Comparison of ENCODE assay signal across 8 cellular contexts in genomic region chr3:52770581-52771333, GRCh38. TPM values are rescaled to one million over a fixed set of nuclear protein-coding genes. Genes with fewer than 3 reads are reported as not detected.
DNase-seq lines count a peak whose midpoint lies in the region; ATAC-seq and TF ChIP-seq lines count a peak whose summit lies in the region.

Gene NEK4, minus strand, starts transcription at chr3:52770940. Its CDS starts 194 bp downstream, at chr3:52770746.

- H2AFZ ChIP-seq in SK-N-SH (ENCODE audit: low read depth): peak within 1 kb of the TSS; percentile 95

- POLR2A ChIA-PET in GM10248 (lab: Yijun Ruan, JAX): no interaction called here
- POLR2A ChIA-PET in SK-N-SH (lab: Yijun Ruan, JAX): interaction anchor here (0.7 to 1.0 kb wide), 4 partner anchors 9 to 61 kb away, joined by 3 to 6 read pairs (median 6); no protein-coding TSS in a partner anchor

- TF ChIP-seq EP300 in SK-N-SH (IDR thresholded peaks at IDR 0.05; ENCODE audit: borderline replicate concordance in 1 of 2, low read depth in 1 of 2, low read length in 1 of 2): no peak
- TF ChIP-seq EP300 in suprapubic skin (IDR thresholded peaks at IDR 0.05): no peak

- DNase-seq in GM10248 (ENCODE audit: extremely low spot score) (peak; percentile 97), NCI-H1092 (lab: John Stamatoyannopoulos, UW) (peak; percentile 82), SK-N-SH (peak; percentile 97), glomerular endothelial cell (ENCODE audit: extremely low read depth, low read depth, low spot score) (peak; percentile 44), occipital lobe (lab: John Stamatoyannopoulos, UW) (peak; percentile 91), suprapubic skin (ENCODE audit: low spot score in 2 of 2) (peak; percentile 93 to 94)
- DNase-seq in activated naive CD4-positive, alpha-beta T cell treated with anti-CD3 and anti-CD28 coated beads, Interleukin-2, amount 50 U/mL, for 16 hours: peak; percentile 81

- TF ChIP-seq POLR2A in suprapubic skin (IDR thresholded peaks at IDR 0.05): peak in 1 of 2 donors; percentile 33

- H4K20me1 ChIP-seq in SK-N-SH (ENCODE audit: insufficient read depth): no peaks in the 10 kb centered on the region

- H3K36me3 ChIP-seq in SK-N-SH (replicated peaks in 1 of 2; ENCODE audit: control insufficient read depth in 1 of 2, insufficient read depth in 2 of 2, low read length in 1 of 2): peaks cover 11 to 13% of the 10 kb centered on the region in 2 experiments
- H3K36me3 ChIP-seq in suprapubic skin: peaks cover 20% of the 10 kb centered on the region

- peak within 1 kb of the TSS; percentile 87 for H3K4me2 ChIP-seq in SK-N-SH

- H3K9me2 ChIP-seq in SK-N-SH: no peaks in the 10 kb centered on the region

- 1% methylated on average over 20 of the region's 62 CpGs for WGBS in SK-N-SH (ENCODE audit: low lambda C conversion rate)
- WGBS in suprapubic skin: 0% methylated on average over 17 of the region's 62 CpGs

- H3K4me1 ChIP-seq in SK-N-SH (ENCODE audit: control insufficient read depth in 1 of 2, insufficient read depth in 2 of 2, low read depth in 1 of 2, low read length in 1 of 2): peaks cover 0 to 13% of the 10 kb centered on the region in 2 experiments; a peak in 2 of 4 replicates
- H3K4me1 ChIP-seq in suprapubic skin: peaks cover 14% of the 10 kb centered on the region

- no peaks in the 10 kb centered on the region for H3F3A ChIP-seq in SK-N-SH (replicated peaks; ENCODE audit: insufficient read depth)

- peak within 1 kb of the TSS; percentile 31 to 87; a peak in 3 of 4 replicates for H3K27ac ChIP-seq in SK-N-SH (ENCODE audit: low read depth in 2 of 2, low read length in 1 of 2)
- peak within 1 kb of the TSS; percentile 30 for H3K27ac ChIP-seq in suprapubic skin

- ATAC-seq in HG02588 (IDR thresholded peaks at IDR 0.05; ENCODE audit: unreplicated experiment): peak; percentile 96

- TF ChIP-seq CTCF in GM10248 (IDR thresholded peaks at IDR 0.05; ENCODE audit: control extremely low read depth, extremely low read depth, low read depth, missing control alignments) (no peak), SK-N-SH (IDR thresholded peaks at IDR 0.05) (0 out of 2 replicates have a peak, but pooled peaks have one; percentile 13), suprapubic skin (IDR thresholded peaks at IDR 0.05) (peak in 1 of 2 donors; percentile 18)

- H3K79me2 ChIP-seq in SK-N-SH (ENCODE audit: insufficient read depth): peaks cover 29% of the 10 kb centered on the region

- H3K4me3 ChIP-seq in SK-N-SH (ENCODE audit: low read depth in 2 of 2, low read length in 1 of 2): peak within 1 kb of the TSS; percentile 70 to 77
- H3K4me3 ChIP-seq in suprapubic skin: peak within 1 kb of the TSS; percentile 71

- no peak for TF ChIP-seq RAD21 in SK-N-SH (IDR thresholded peaks at IDR 0.05; ENCODE audit: low read length)

- CTCF ChIA-PET in GM10248 (lab: Yijun Ruan, JAX): interaction anchor here (0.6 to 1.5 kb wide), 2 partner anchors 8 to 14 kb away, joined by 3 to 6 read pairs; no protein-coding TSS in a partner anchor
- CTCF ChIA-PET in SK-N-SH (lab: Yijun Ruan, JAX): no interaction called here

- H3K9me3 ChIP-seq in SK-N-SH (no peaks in the 10 kb centered on the region), suprapubic skin (no peaks in the 10 kb centered on the region)

- H3K27me3 ChIP-seq in SK-N-SH (ENCODE audit: insufficient read depth): no peaks in the 10 kb centered on the region
- H3K27me3 ChIP-seq in suprapubic skin: no peaks in the 10 kb centered on the region

- H3K9ac ChIP-seq in SK-N-SH: peak within 1 kb of the TSS; percentile 66

TF ChIP-seq in SK-N-SH, 30 proteins besides CTCF, POLR2A, EP300 and RAD21 (continues in another document):
- peak; percentile 84; the same call in 1 of the 2 replicates for TF ChIP-seq SIN3A (IDR thresholded peaks at IDR 0.05; ENCODE audit: borderline replicate concordance, low read depth, low read length)
- TF ChIP-seq USF1 (IDR thresholded peaks at IDR 0.05; ENCODE audit: borderline replicate concordance, low read depth): no peak
- TF ChIP-seq NFIC (IDR thresholded peaks at IDR 0.05; ENCODE audit: borderline replicate concordance): no peak
- peak; percentile 93 for TF ChIP-seq TAF1 (IDR thresholded peaks at IDR 0.05; ENCODE audit: borderline replicate concordance, low read depth, low read length)
- no peak for TF ChIP-seq FOXJ3 (CRISPR knock-in tag; IDR thresholded peaks at IDR 0.05)
- no peak for TF ChIP-seq RXRA (IDR thresholded peaks at IDR 0.05; ENCODE audit: borderline replicate concordance, low read depth)
- TF ChIP-seq CHD2 (IDR thresholded peaks at IDR 0.05; ENCODE audit: low read length, partially characterized antibody): peak; percentile 59
- peak; percentile 29; the same call in 1 of the 2 replicates for TF ChIP-seq ELF1 (IDR thresholded peaks at IDR 0.05)
- TF ChIP-seq YY1 (IDR thresholded peaks at IDR 0.05; ENCODE audit: low read depth): peak; percentile 13; the same call in 1 of the 2 replicates
- TF ChIP-seq JUND (IDR thresholded peaks at IDR 0.05): no peak
- no peak for TF ChIP-seq GATA2 (CRISPR knock-in tag; IDR thresholded peaks at IDR 0.05)
- no peak for TF ChIP-seq PBX3 (IDR thresholded peaks at IDR 0.05)
- TF ChIP-seq POLR2AphosphoS5 (IDR thresholded peaks at IDR 0.05; ENCODE audit: low read depth, low read length): peak; percentile 97
- TF ChIP-seq TEAD4 (IDR thresholded peaks at IDR 0.05; ENCODE audit: borderline replicate concordance, insufficient read depth): no peak
- no peak for TF ChIP-seq ZBTB33 (IDR thresholded peaks at IDR 0.05; ENCODE audit: borderline replicate concordance, low read depth)
- TF ChIP-seq NRF1 (IDR thresholded peaks at IDR 0.05; ENCODE audit: low read depth, low read length): peak; percentile 80
- TF ChIP-seq RCOR1 (IDR thresholded peaks at IDR 0.05; ENCODE audit: low read length): no peak
- no peak for TF ChIP-seq FOXM1 (IDR thresholded peaks at IDR 0.05; ENCODE audit: low read depth)
- peak; percentile 85 for TF ChIP-seq MXI1 (IDR thresholded peaks at IDR 0.05; ENCODE audit: low read depth, low read length)
- no peak for TF ChIP-seq RFX5 (IDR thresholded peaks at IDR 0.05; ENCODE audit: low read length)

RNA-seq across cellular contexts. Expression of gene NEK4, which starts in this region (rescaled TPM):
- 8.8 and 9.3 TPM in 2 replicates for polyA plus RNA-seq in SK-N-SH (2012; rRNA removed)
- polyA plus RNA-seq in SK-N-SH (2012; cell fraction: cytosol; rRNA removed): 8.5 and 10.0 TPM in 2 replicates
- polyA plus RNA-seq in SK-N-SH (2012; cell fraction: nucleus; rRNA removed): 10.4 and 15.5 TPM in 2 replicates
- total RNA-seq in glomerular endothelial cell: 6.3 and 13.7 TPM in 2 replicates
- 46.0 TPM for total RNA-seq in occipital lobe
- 10 to 100 TPM; 12.3 to 20.6 (median 15.5) TPM for total RNA-seq in suprapubic skin

Comparison
In these comparisons a context has a peak if more than half of its experiments do, and no peak if none do; other contexts are left out.
1. Peak in every context shown above with its lines: DNase-seq, ATAC-seq, H3K4me3 ChIP-seq and H3K27ac ChIP-seq.
2. DNase-seq: peak in every context shown above with its lines; median percentile 97 in GM10248; 97 in SK-N-SH; 94 in suprapubic skin; 91 in occipital lobe; 82 in NCI-H1092; 81 in activated naive CD4-positive, alpha-beta T cell treated with anti-CD3 and anti-CD28 coated beads, Interleukin-2, amount 50 U/mL, for 16 hours; 44 in glomerular endothelial cell.